1 cellular context compared by ENCODE assay signal in genomic region chr20:9359561-9360308, GRCh38.
TF ChIP-seq lines count a peak whose summit lies in the region.

No MANE protein-coding gene starts in this region.

TF ChIP-seq in HCT116, 20 proteins besides CTCF, POLR2A, EP300 and RAD21 (continued from another document):
- TF ChIP-seq POLR2AphosphoS5 (IDR thresholded peaks at IDR 0.05; ENCODE audit: low read depth, low read length) (no peak), REST (IDR thresholded peaks at IDR 0.05; ENCODE audit: low read depth) (no peak), ZBTB33 (IDR thresholded peaks at IDR 0.05; ENCODE audit: extremely low read depth, insufficient replicate concordance, low read length) (no peak), YY1 (IDR thresholded peaks at IDR 0.05; ENCODE audit: extremely low read depth, insufficient replicate concordance, low read depth, low read length) (no peak), EZH2phosphoT487 (IDR thresholded peaks at IDR 0.05; ENCODE audit: borderline replicate concordance) (no peak), CEBPB (IDR thresholded peaks at IDR 0.05; ENCODE audit: low read depth) (no peak), ELF1 (IDR thresholded peaks at IDR 0.05; ENCODE audit: borderline replicate concordance, low read depth) (no peak), EZH2 (IDR thresholded peaks at IDR 0.05) (no peak), EGR1 (IDR thresholded peaks at IDR 0.05; ENCODE audit: low read depth) (no peak), ZNF274 (IDR thresholded peaks at IDR 0.05; ENCODE audit: low read depth, low read length) (no peak), FOSL1 (IDR thresholded peaks at IDR 0.05; ENCODE audit: low read depth) (no peak), SP1 (IDR thresholded peaks at IDR 0.05; ENCODE audit: low read depth) (no peak)
- TF ChIP-seq, protein P1, sequence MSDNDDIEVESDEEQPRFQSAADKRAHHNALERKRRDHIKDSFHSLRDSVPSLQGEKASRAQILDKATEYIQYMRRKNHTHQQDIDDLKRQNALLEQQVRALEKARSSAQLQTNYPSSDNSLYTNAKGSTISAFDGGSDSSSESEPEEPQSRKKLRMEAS (IDR thresholded peaks at IDR 0.05), result no peak
